In genomic region chr6:31053873-31054272, GRCh38 we compare ENCODE assay signal across 2 cellular contexts.
TF ChIP-seq lines count a peak whose summit lies in the region.

No MANE protein-coding gene starts in this region.

TF ChIP-seq in IMR-90, 13 proteins besides CTCF, POLR2A, EP300 and RAD21:
- no peak for TF ChIP-seq NFE2L2 (IDR thresholded peaks at IDR 0.05; ENCODE audit: low read depth, low read length)
- no peak for TF ChIP-seq SMC3 (IDR thresholded peaks at IDR 0.05; ENCODE audit: low read depth, low read length)
- no peak for TF ChIP-seq CEBPB (IDR thresholded peaks at IDR 0.05; ENCODE audit: low read depth, low read length)
- no peak for TF ChIP-seq MAFK (IDR thresholded peaks at IDR 0.05; ENCODE audit: low read depth, low read length)
- TF ChIP-seq BHLHE40 (IDR thresholded peaks at IDR 0.05; ENCODE audit: low read depth, low read length): no peak
- no peak for TF ChIP-seq FOS (IDR thresholded peaks at IDR 0.05; ENCODE audit: low read depth, low read length)
- no peak for TF ChIP-seq CHD1 (IDR thresholded peaks at IDR 0.05; ENCODE audit: low read depth, low read length)
- TF ChIP-seq RFX5 (IDR thresholded peaks at IDR 0.05; ENCODE audit: low read depth, low read length): no peak
- TF ChIP-seq, protein P1, sequence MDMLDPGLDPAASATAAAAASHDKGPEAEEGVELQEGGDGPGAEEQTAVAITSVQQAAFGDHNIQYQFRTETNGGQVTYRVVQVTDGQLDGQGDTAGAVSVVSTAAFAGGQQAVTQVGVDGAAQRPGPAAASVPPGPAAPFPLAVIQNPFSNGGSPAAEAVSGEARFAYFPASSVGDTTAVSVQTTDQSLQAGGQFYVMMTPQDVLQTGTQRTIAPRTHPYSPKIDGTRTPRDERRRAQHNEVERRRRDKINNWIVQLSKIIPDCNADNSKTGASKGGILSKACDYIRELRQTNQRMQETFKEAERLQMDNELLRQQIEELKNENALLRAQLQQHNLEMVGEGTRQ (IDR thresholded peaks at IDR 0.05; ENCODE audit: low read depth, low read length): no peak
- TF ChIP-seq MAZ (IDR thresholded peaks at IDR 0.05; ENCODE audit: borderline replicate concordance, low read depth, low read length): no peak
- no peak for TF ChIP-seq RCOR1 (IDR thresholded peaks at IDR 0.05; ENCODE audit: insufficient replicate concordance, low read length)
- TF ChIP-seq MXI1 (IDR thresholded peaks at IDR 0.05; ENCODE audit: borderline replicate concordance, low read depth, low read length): no peak
- TF ChIP-seq, protein P2, sequence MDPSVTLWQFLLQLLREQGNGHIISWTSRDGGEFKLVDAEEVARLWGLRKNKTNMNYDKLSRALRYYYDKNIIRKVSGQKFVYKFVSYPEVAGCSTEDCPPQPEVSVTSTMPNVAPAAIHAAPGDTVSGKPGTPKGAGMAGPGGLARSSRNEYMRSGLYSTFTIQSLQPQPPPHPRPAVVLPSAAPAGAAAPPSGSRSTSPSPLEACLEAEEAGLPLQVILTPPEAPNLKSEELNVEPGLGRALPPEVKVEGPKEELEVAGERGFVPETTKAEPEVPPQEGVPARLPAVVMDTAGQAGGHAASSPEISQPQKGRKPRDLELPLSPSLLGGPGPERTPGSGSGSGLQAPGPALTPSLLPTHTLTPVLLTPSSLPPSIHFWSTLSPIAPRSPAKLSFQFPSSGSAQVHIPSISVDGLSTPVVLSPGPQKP (IDR thresholded peaks at IDR 0.05; ENCODE audit: borderline replicate concordance, low read depth, low read length): no peak

TF ChIP-seq in GM12878, 131 proteins besides CTCF, POLR2A, EP300 and RAD21:
- TF ChIP-seq FOXK2 (IDR thresholded peaks at IDR 0.05) (no peak), ETV6 (conservative IDR thresholded peaks at IDR 0.05 in 1 of 2, IDR thresholded peaks at IDR 0.05 in 1 of 2; ENCODE audit: borderline replicate concordance in 1 of 2, low read depth in 1 of 2) (no peak), CREB1 (IDR thresholded peaks at IDR 0.05; ENCODE audit: low read depth) (no peak), SUPT20H (IDR thresholded peaks at IDR 0.05; ENCODE audit: borderline replicate concordance, control insufficient read depth, low read depth, low read length) (no peak), YBX1 (IDR thresholded peaks at IDR 0.05) (no peak), PBX3 (IDR thresholded peaks at IDR 0.05; ENCODE audit: insufficient replicate concordance, low read depth, low read length) (peak; percentile 47), PKNOX1 (IDR thresholded peaks at IDR 0.05) (peak; percentile 73), DPF2 (IDR thresholded peaks at IDR 0.05) (no peak), FOXM1 (IDR thresholded peaks at IDR 0.05; ENCODE audit: low read depth, low read length) (no peak)
